10 cellular contexts compared by ENCODE assay signal in the genomic region with DNA sequence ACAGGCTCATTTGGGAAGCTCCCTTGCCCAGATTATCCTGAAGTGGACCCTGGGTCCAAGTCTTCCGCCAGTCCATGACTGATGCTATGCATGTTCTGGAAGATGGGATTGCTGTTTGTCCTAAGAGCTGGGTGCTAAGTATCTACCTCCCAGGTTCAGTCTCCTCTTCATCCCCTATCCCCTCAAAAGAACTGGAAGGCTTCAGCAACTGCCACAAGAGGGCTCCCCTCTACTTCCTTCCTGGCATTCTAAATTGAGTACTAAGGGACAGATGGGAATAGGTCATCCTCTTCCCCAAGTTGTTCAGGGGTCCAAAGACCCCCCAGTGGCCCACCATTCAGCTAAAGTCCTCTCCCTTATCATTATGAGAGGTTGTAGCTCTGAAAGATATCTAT. TPM values are rescaled to one million over a fixed set of nuclear protein-coding genes. Genes with fewer than 3 reads are reported as not detected.
DNase-seq lines count a peak whose midpoint lies in the region; ATAC-seq, FAIRE-seq and TF ChIP-seq lines count a peak whose summit lies in the region.
"Had no signal": no experiment of that assay in that cellular context is flagged by ENCODE, and none has a peak within 500 bp of the region (broad histone marks: within the 10 kb centered on the region; RNA-seq: fewer than 3 reads in every experiment).

No MANE protein-coding gene starts in this region.

- TF ChIP-seq POLR2A in A549 (IDR thresholded peaks at IDR 0.05; ENCODE audit: low read length) = no peak

- ATAC-seq in A549 (peak in 1 of 2 experiments; percentile 54; a peak in 3 of 6 replicates), Panc1 (no peak), HG03175 (IDR thresholded peaks at IDR 0.05; ENCODE audit: unreplicated experiment) (no peak)

- H3K4me1 ChIP-seq in A549 (no peaks in the 10 kb centered on the region), Panc1 (ENCODE audit: control insufficient read depth, insufficient read depth, low read length) (no peaks in the 10 kb centered on the region)

- H3K36me3 ChIP-seq in Panc1 (ENCODE audit: control insufficient read depth, insufficient read depth, low read length) = peaks cover 20% of the 10 kb centered on the region

- H3K4me3 ChIP-seq in A549 = no peak overlapping the region
- H3K4me3 ChIP-seq in Panc1 (ENCODE audit: low read depth in 2 of 2, low read length in 2 of 2) = no peak overlapping the region
- H3K4me3 ChIP-seq in fibroblast of the aortic adventitia (ENCODE audit: low read depth, low read length) = no peak overlapping the region

- H3K27ac ChIP-seq in A549 (no peak overlapping the region), Panc1 (ENCODE audit: low read length) (no peak overlapping the region)
- H3K27ac ChIP-seq: epithelial cell of prostate had no signal

- intact Hi-C loops in Panc1 (cut with micrococcal nuclease; ENCODE audit: unreplicated experiment) (no loop called here), posterior cingulate gyrus (cut with DNase I) (no loop called here)

- TF ChIP-seq RAD21 in A549 (conservative IDR thresholded peaks at IDR 0.05 in 1 of 2, IDR thresholded peaks at IDR 0.05 in 1 of 2) = peak; percentile 25 to 52; a peak in 2 of 5 replicates

- in situ Hi-C loops in Panc1 (cut with HindIII; ENCODE audit: low pct_unique_long_range_greater_than_20kb, low sequenced_read_pairs) = no loop called here

- POLR2A ChIA-PET in A549 (lab: Yijun Ruan, JAX) (no interaction called here), Panc1 (lab: Charles Lee) (no interaction called here)

- DNase-seq in A549 (ENCODE audit: low read depth in 1 of 2, low spot score in 1 of 2) = peak in 1 of 2 experiments; percentile 42
- peak; percentile 46 for DNase-seq in D341Med (ENCODE audit: low spot score)
- no peak for DNase-seq in Panc1 (ENCODE audit: low read depth, low spot score)
- no peak for DNase-seq in fibroblast of the aortic adventitia (ENCODE audit: low read depth)
- DNase-seq in posterior cingulate gyrus = no peak
- DNase-seq in DMS79 (lab: John Stamatoyannopoulos, UW) = no peak
- no peak for DNase-seq in retina
- DNase-seq: NCI-H510A treated with DMSO at 0.1 percent for 48 hours had no signal

- H3K4me2 ChIP-seq in A549 = no peak overlapping the region

- CTCF ChIA-PET in A549 (lab: Yijun Ruan, JAX) (interaction anchor here (0.6 to 70.2 kb wide), 13 partner anchors 10 to 184 kb away, joined by 3 to 2584 read pairs (median 11); a partner anchor contains a TSS), Panc1 (lab: Charles Lee) (interaction anchor here (0.6 kb wide), 1 partner anchor 54 kb away, joined by 3 read pairs; no protein-coding TSS in a partner anchor)

- no peak for FAIRE-seq in A549 (lab: Jason Lieb, UNC)

- H3K9me3 ChIP-seq in A549 = no peaks in the 10 kb centered on the region
- H3K9me3 ChIP-seq in Panc1 (ENCODE audit: control insufficient read depth, insufficient read depth, low read depth, low read length) = no peaks in the 10 kb centered on the region

- TF ChIP-seq EP300 in A549 (IDR thresholded peaks at IDR 0.05) = no peak

- BruUV-seq in Panc1 (replicated peaks; lab: Mats Ljungman, UMichigan) = no TSS peak

- TF ChIP-seq CTCF in A549 (IDR thresholded peaks at IDR 0.05) (peak; percentile 41), Panc1 (IDR thresholded peaks at IDR 0.05) (peak; percentile 52; the same call in 1 of the 2 replicates), fibroblast of the aortic adventitia (IDR thresholded peaks at IDR 0.05; ENCODE audit: insufficient read depth, low read length) (peak; percentile 29)

- no peaks in the 10 kb centered on the region for H3K27me3 ChIP-seq in Panc1 (ENCODE audit: control insufficient read depth, insufficient read depth, low read length)

- WGBS in A549 (ENCODE audit: missing lambda C conversion rate) = 100% methylated on average over 1 of the region's 1 CpG

TF ChIP-seq in A549, 52 proteins besides CTCF, POLR2A, EP300 and RAD21:
- peak; percentile 29; the same call in 1 of the 3 replicates for TF ChIP-seq SMC3 (IDR thresholded peaks at IDR 0.05)
- TF ChIP-seq, protein P1, sequence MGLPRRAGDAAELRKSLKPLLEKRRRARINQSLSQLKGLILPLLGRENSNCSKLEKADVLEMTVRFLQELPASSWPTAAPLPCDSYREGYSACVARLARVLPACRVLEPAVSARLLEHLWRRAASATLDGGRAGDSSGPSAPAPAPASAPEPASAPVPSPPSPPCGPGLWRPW (IDR thresholded peaks at IDR 0.05) = no peak

RNA-seq across cellular contexts. Expression of a gene that starts 9.0 kb away (rescaled TPM):
- 50.9 and 61.9 TPM in 2 replicates for polyA plus RNA-seq in A549 (2011; rRNA removed)
- 39.7 and 47.3 TPM in 2 replicates for polyA plus RNA-seq in A549 (2012; cell fraction: cytosol; rRNA removed)
- polyA plus RNA-seq in A549 (2012; cell fraction: nucleus; rRNA removed) = 107 and 122 TPM in 2 replicates
- polyA plus RNA-seq in A549 (2017; fragmentation: RNase III; extraction: RNeasy Plus Mini Kit Qiagen cat#74134 plus additional on column Dnase treatment) = 41.2 to 45.5 TPM (median 42.2 TPM) in 3 replicates
- 38.4 and 39.2 TPM in 2 replicates for polyA minus RNA-seq in A549 (2011; rRNA and poly(A)+ RNA removed)
- total RNA-seq in Panc1 (2021; ENCODE audit: unreplicated experiment) = 21.1 TPM
- 12.8 TPM for polyA plus RNA-seq in Panc1 (2012; ENCODE audit: insufficient read length)
- 4.8 and 23.8 TPM in 2 replicates for total RNA-seq in fibroblast of the aortic adventitia (ENCODE audit: low replicate concordance)

RNA-seq across cellular contexts. Expression of a gene that starts 23.0 kb away (rescaled TPM):
- polyA plus RNA-seq in A549 (2011; rRNA removed) (281 and 287 TPM in 2 replicates), A549 (2017; fragmentation: RNase III; extraction: RNeasy Plus Mini Kit Qiagen cat#74134 plus additional on column Dnase treatment) (133 to 138 TPM (median 138 TPM) in 3 replicates)
- 232 and 234 TPM in 2 replicates for polyA plus RNA-seq in A549 (2012; cell fraction: cytosol; rRNA removed)
- polyA plus RNA-seq in A549 (2012; cell fraction: nucleus; rRNA removed) = 162 and 182 TPM in 2 replicates
- 136 and 144 TPM in 2 replicates for polyA minus RNA-seq in A549 (2011; rRNA and poly(A)+ RNA removed)
- total RNA-seq in Panc1 (2021; ENCODE audit: unreplicated experiment) (224 TPM), fibroblast of the aortic adventitia (ENCODE audit: low replicate concordance) (39.7 and 65.3 TPM in 2 replicates)
- 210 TPM for polyA plus RNA-seq in Panc1 (2012; ENCODE audit: insufficient read length)

RNA-seq across cellular contexts. Expression of a gene that starts 37.2 kb away (rescaled TPM):
- polyA plus RNA-seq in A549 (2011; rRNA removed) (1.8 and 2.0 TPM in 2 replicates), A549 (2017; fragmentation: RNase III; extraction: RNeasy Plus Mini Kit Qiagen cat#74134 plus additional on column Dnase treatment) (1.5 to 1.9 TPM (median 1.7 TPM) in 3 replicates)
- polyA plus RNA-seq in A549 (2012; cell fraction: cytosol; rRNA removed) = 3.0 and 3.5 TPM in 2 replicates
- polyA plus RNA-seq in A549 (2012; cell fraction: nucleus; rRNA removed) = 4.2 and 4.5 TPM in 2 replicates
- polyA minus RNA-seq in A549 (2011; rRNA and poly(A)+ RNA removed) = 1.0 and 1.8 TPM in 2 replicates
- total RNA-seq in Panc1 (2021; ENCODE audit: unreplicated experiment) (2.3 TPM), fibroblast of the aortic adventitia (ENCODE audit: low replicate concordance) (0.18 and 0.98 TPM in 2 replicates)
- polyA plus RNA-seq in Panc1 (2012; ENCODE audit: insufficient read length) = 3.1 TPM

RNA-seq across cellular contexts. Expression of a gene that starts 43.8 kb away (rescaled TPM):
- not detected in 2 replicates for polyA plus RNA-seq in A549 (2011; rRNA removed)
- polyA plus RNA-seq in A549 (2012; cell fraction: cytosol; rRNA removed) = 0.03 TPM in 1 of 2 replicates, not detected in the other
- 0.06 TPM in 1 of 2 replicates, not detected in the other for polyA plus RNA-seq in A549 (2012; cell fraction: nucleus; rRNA removed)
- not detected in 3 replicates for polyA plus RNA-seq in A549 (2017; fragmentation: RNase III; extraction: RNeasy Plus Mini Kit Qiagen cat#74134 plus additional on column Dnase treatment)
- polyA minus RNA-seq in A549 (2011; rRNA and poly(A)+ RNA removed) = not detected in 2 replicates
- total RNA-seq in Panc1 (2021; ENCODE audit: unreplicated experiment) = not detected
- polyA plus RNA-seq in Panc1 (2012; ENCODE audit: insufficient read length) = not detected
- not detected in 2 replicates for total RNA-seq in fibroblast of the aortic adventitia (ENCODE audit: low replicate concordance)
